Comparison of ENCODE assay signal across 35 cellular contexts in genomic region chr3:196477678-196478077, GRCh38. TPM values are rescaled to one million over a fixed set of nuclear protein-coding genes. Genes with fewer than 3 reads are reported as not detected.
"Had no signal": no experiment of that assay in that cellular context is flagged by ENCODE, and none has a peak within 500 bp of the region (broad histone marks: within the 10 kb centered on the region; RNA-seq: fewer than 3 reads in every experiment).

No MANE protein-coding gene starts in this region.

- ATAC-seq: activated CD4-positive, alpha-beta T cell treated with anti-CD3 and anti-CD28 coated beads for 36 hours; activated CD4-positive, CD25-positive, alpha-beta regulatory T cell treated with anti-CD3 and anti-CD28 coated beads, Interleukin-2, amount 50 U/mL, for 24 hours; activated CD8-positive, alpha-beta memory T cell treated with anti-CD3 and anti-CD28 coated beads, Interleukin-2, amount 10 ng/mL, durations not matched to agents 7 days and 5 days; activated CD8-positive, alpha-beta T cell treated with anti-CD3 and anti-CD28 coated beads, Interleukin-2, amount 10 ng/mL, durations not matched to agents 7 days and 5 days; activated naive CD8-positive, alpha-beta T cell treated with anti-CD3 and anti-CD28 coated beads, Interleukin-2, amount 50 U/mL, for 24 hours had no signal

- H3K4me1 ChIP-seq: ascending aorta had no signal

- H3K27me3 ChIP-seq: ascending aorta, cardiac muscle cell had no signal

- DNase-seq: activated CD4-positive, alpha-beta memory T cell treated with anti-CD3 and anti-CD28 coated beads, Interleukin-2, amount 10 ng/mL, durations not matched to agents 7 days and 5 days; activated CD4-positive, alpha-beta T cell treated with anti-CD3 and anti-CD28 coated beads for 1 hour; activated CD4-positive, alpha-beta T cell treated with anti-CD3 and anti-CD28 coated beads for 36 hours; activated CD4-positive, alpha-beta T cell treated with anti-CD3 and anti-CD28 coated beads for 48 hours; activated CD4-positive, alpha-beta T cell treated with anti-CD3 and anti-CD28 coated beads, Interleukin-2, amount 10 ng/mL, durations not matched to agents 7 days and 5 days; activated CD4-positive, alpha-beta T cell treated with anti-CD3 and anti-CD28 coated beads, Interleukin-2, amount 50 U/mL, for 48 hours; activated CD4-positive, CD25-positive, alpha-beta regulatory T cell; activated CD8-positive, alpha-beta memory T cell treated with anti-CD3 and anti-CD28 coated beads for 24 hours; activated CD8-positive, alpha-beta memory T cell treated with anti-CD3 and anti-CD28 coated beads, Interleukin-2, amount 10 ng/mL, durations not matched to agents 7 days and 5 days; activated CD8-positive, alpha-beta memory T cell treated with anti-CD3 and anti-CD28 coated beads, Interleukin-2, amount 50 U/mL, for 48 hours; activated CD8-positive, alpha-beta T cell treated with anti-CD3 and anti-CD28 coated beads, Interleukin-2, amount 10 ng/mL, durations not matched to agents 7 days and 5 days; activated effector memory CD4-positive, alpha-beta T cell treated with Interleukin-2 at 50 U/mL for 16 hours; activated gamma-delta T cell; activated naive CD4-positive, alpha-beta T cell treated with anti-CD3 and anti-CD28 coated beads, Interleukin-2, amount 10 ng/mL, durations not matched to agents 7 days and 5 days; activated naive CD4-positive, alpha-beta T cell treated with Interleukin-2 at 50 U/mL for 16 hours; activated naive CD8-positive, alpha-beta T cell treated with anti-CD3 and anti-CD28 coated beads, Interleukin-2, amount 10 ng/mL, durations not matched to agents 7 days and 5 days; activated naive CD8-positive, alpha-beta T cell treated with anti-CD3 and anti-CD28 coated beads, Interleukin-2, amount 50 U/mL, for 24 hours; activated T-cell treated with anti-CD3 and anti-CD28 coated beads, Interleukin-2, amount 50 U/mL, for 24 hours; activated T-cell treated with anti-CD3 and anti-CD28 coated beads, Interleukin-2, amount 50 U/mL, for 48 hours; amygdala; anterior cingulate cortex; caudate nucleus; cerebellar nuclear complex; T-helper 1 cell; T-helper 2 cell; T-helper 9 cell had no signal

- FAIRE-seq: bronchial epithelial cell, TTC549 had no signal

- H3K27ac ChIP-seq: ascending aorta, cardiac muscle cell, VCaP had no signal

- H3K9me3 ChIP-seq: ascending aorta had no signal

- H3K4me3 ChIP-seq: ascending aorta, cardiac muscle cell had no signal

RNA-seq across cellular contexts. Expression of gene SMCO1, which starts 37.5 kb away (rescaled TPM):
- total RNA-seq: activated CD4-positive, alpha-beta memory T cell treated with anti-CD3 and anti-CD28 coated beads, Interleukin-2, amount 10 ng/mL, durations not matched to agents 7 days and 5 days; activated CD4-positive, alpha-beta T cell treated with anti-CD3 and anti-CD28 coated beads for 36 hours; activated CD4-positive, alpha-beta T cell treated with anti-CD3 and anti-CD28 coated beads, Interleukin-2, amount 10 ng/mL, durations not matched to agents 7 days and 5 days; activated CD8-positive, alpha-beta memory T cell treated with anti-CD3 and anti-CD28 coated beads, Interleukin-2, amount 10 ng/mL, durations not matched to agents 7 days and 5 days; activated naive CD8-positive, alpha-beta T cell treated with anti-CD3 and anti-CD28 coated beads, Interleukin-2, amount 10 ng/mL, durations not matched to agents 7 days and 5 days; activated T-helper 2 cell treated with anti-CD3 and anti-CD28 coated beads, Interferon-gamma antibody, Interleukin-2, Interleukin-4, amounts not matched to agents 10 μg/mL and 5 μg/mL and 100 μg/mL, durations not matched to agents 14 hours and 24 hours and 36 hours; ascending aorta; bronchial epithelial cell; chondrocyte had no signal
- polyA plus RNA-seq: adipose tissue had no signal
